31 cellular contexts compared by ENCODE assay signal in genomic region chr6:4961322-4962168, GRCh38.
"Had no signal": no experiment of that assay in that cellular context is flagged by ENCODE, and none has a peak within 500 bp of the region (broad histone marks: within the 10 kb centered on the region; RNA-seq: fewer than 3 reads in every experiment).

No MANE protein-coding gene starts in this region.

- H3K27ac ChIP-seq: breast epithelium, esophagus muscularis mucosa, left ventricle myocardium inferior, neutrophil, ovary, right lobe of liver, testis, vagina, VCaP had no signal

- H3K27me3 ChIP-seq: breast epithelium, esophagus muscularis mucosa, neutrophil, ovary, right lobe of liver, testis, vagina had no signal

- DNase-seq: activated CD4-positive, alpha-beta T cell treated with anti-CD3 and anti-CD28 coated beads for 4 hours; activated CD4-positive, alpha-beta T cell treated with anti-CD3 and anti-CD28 coated beads, Interleukin-2, amount 50 U/mL, for 48 hours; activated CD8-positive, alpha-beta memory T cell treated with anti-CD3 and anti-CD28 coated beads, Interleukin-2, amount 50 U/mL, for 48 hours; activated T-cell treated with anti-CD3 and anti-CD28 coated beads, Interleukin-2, amount 50 U/mL, for 4 hours; dermis blood vessel endothelial cell; effector CD4-positive, alpha-beta T cell; glutamatergic neuron; islet precursor cell; left ventricle myocardium inferior; naive B cell; nephron progenitor cell; ovary; stimulated activated CD4-positive, alpha-beta T cell treated with anti-CD3 and anti-CD28 coated beads, Interleukin-2, amount 100 ng/mL, for 48 hours; stimulated activated naive CD8-positive, alpha-beta T cell treated with anti-CD3 and anti-CD28 coated beads, Interleukin-15, Interleukin-2, amounts not matched to agents 100 U/mL and 50 U/mL, for 24 hours; T-helper 9 cell; testis; trophoblast cell had no signal

- H3K4me1 ChIP-seq: breast epithelium, esophagus muscularis mucosa, left ventricle myocardium inferior, right lobe of liver, testis, vagina had no signal

- H3K36me3 Mint-ChIP-seq: activated naive CD4-positive, alpha-beta T cell treated with anti-CD3 and anti-CD28 coated beads, Interleukin-2, amount 50 U/mL, for 72 hours; naive B cell had no signal

- H3K4me3 Mint-ChIP-seq: activated T-cell treated with anti-CD3 and anti-CD28 coated beads, Interleukin-2, amount 50 U/mL, for 4 hours; activated T-helper 17 cell treated with anti-CD3 and anti-CD28 coated beads, Interleukin-2, amount 50 U/mL, for 72 hours; central memory CD8-positive, alpha-beta T cell; mesothelial cell of epicardium; naive B cell; nephron progenitor cell had no signal

- H3K27ac Mint-ChIP-seq: activated naive CD4-positive, alpha-beta T cell treated with anti-CD3 and anti-CD28 coated beads, Interleukin-2, amount 50 U/mL, for 72 hours; activated T-helper 17 cell treated with anti-CD3 and anti-CD28 coated beads, Interleukin-2, amount 50 U/mL, for 72 hours; mesothelial cell of epicardium; naive B cell; nephron progenitor cell; progenitor cell of endocrine pancreas had no signal

- ATAC-seq: activated naive CD4-positive, alpha-beta T cell treated with anti-CD3 and anti-CD28 coated beads, Interleukin-2, amount 50 U/mL, for 72 hours; activated T-cell treated with anti-CD3 and anti-CD28 coated beads, Interleukin-2, amount 50 U/mL, for 4 hours; activated T-helper 17 cell treated with anti-CD3 and anti-CD28 coated beads, Interleukin-2, amount 50 U/mL, for 72 hours; right lobe of liver; stimulated activated naive CD8-positive, alpha-beta T cell treated with anti-CD3 and anti-CD28 coated beads, Interleukin-15, Interleukin-2, amounts not matched to agents 100 U/mL and 50 U/mL, for 24 hours had no signal

- H3K4me3 ChIP-seq: breast epithelium, esophagus muscularis mucosa, left ventricle myocardium inferior, ovary, right lobe of liver, testis, vagina had no signal

- H3K9me3 Mint-ChIP-seq: activated naive CD4-positive, alpha-beta T cell treated with anti-CD3 and anti-CD28 coated beads, Interleukin-2, amount 50 U/mL, for 72 hours; activated T-cell treated with anti-CD3 and anti-CD28 coated beads, Interleukin-2, amount 50 U/mL, for 4 hours; central memory CD8-positive, alpha-beta T cell; naive B cell had no signal

- H3K27me3 Mint-ChIP-seq: progenitor cell of endocrine pancreas had no signal

- H3K9me3 ChIP-seq: breast epithelium, esophagus muscularis mucosa, left ventricle myocardium inferior, neutrophil, ovary, right lobe of liver, testis, vagina had no signal

- FAIRE-seq: colon, frontal cortex, TTC549 had no signal

- H3K4me1 Mint-ChIP-seq: activated T-helper 17 cell treated with anti-CD3 and anti-CD28 coated beads, Interleukin-2, amount 50 U/mL, for 72 hours; central memory CD8-positive, alpha-beta T cell; naive B cell had no signal

- H3K36me3 ChIP-seq: breast epithelium, left ventricle myocardium inferior, neutrophil, ovary, right lobe of liver, vagina had no signal
